3 cellular contexts compared by ENCODE assay signal in the genomic region with DNA sequence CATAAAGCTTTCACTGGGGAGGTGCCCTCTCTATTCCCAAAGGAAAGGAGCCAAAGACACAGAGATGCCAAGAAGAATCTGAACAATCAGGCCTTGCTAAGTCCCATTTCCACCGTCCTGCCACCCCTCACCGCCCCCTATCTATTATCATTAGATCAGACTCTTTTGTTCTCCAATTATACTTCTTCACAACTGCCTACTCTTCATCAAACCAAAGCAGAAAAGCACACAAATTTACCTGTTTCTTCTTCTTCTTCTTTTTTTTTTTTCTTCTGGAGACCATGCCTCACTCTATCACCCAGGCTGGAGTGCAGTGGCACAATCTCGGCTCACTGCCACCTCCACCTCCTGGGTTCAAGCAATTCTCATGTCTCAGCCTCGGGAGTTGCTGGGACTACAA.
"Had no signal": no experiment of that assay in that cellular context is flagged by ENCODE, and none has a peak within 500 bp of the region (broad histone marks: within the 10 kb centered on the region; RNA-seq: fewer than 3 reads in every experiment).

No MANE protein-coding gene starts in this region.

- H3K4me3 ChIP-seq: GM12878 had no signal

- DNase-seq: GDM1, GF-D8 had no signal
